8 cellular contexts compared by ENCODE assay signal in genomic region chr11:64916040-64916847, GRCh38. TPM values are rescaled to one million over a fixed set of nuclear protein-coding genes. Genes with fewer than 3 reads are reported as not detected.
A peak's percentile ranks its signal among the peaks of the same experiment; 100 is the strongest.
DNase-seq lines count a peak whose midpoint lies in the region; TF ChIP-seq lines count a peak whose summit lies in the region.

No MANE protein-coding gene starts in this region.

- intact Hi-C loops in testis (cut with DNase I; ENCODE audit: low total_unique reads) = no loop called here

- TF ChIP-seq POLR2A in testis (IDR thresholded peaks at IDR 0.05) = no peak

- TF ChIP-seq CTCF in testis (IDR thresholded peaks at IDR 0.05) = no peak

- peak overlapping the region; percentile 84 for H3K4me3 ChIP-seq in HUES48 (ENCODE audit: low read depth, low read length)
- peak overlapping the region; percentile 86 for H3K4me3 ChIP-seq in ectodermal cell (ENCODE audit: insufficient read depth, low read depth, low read length)
- H3K4me3 ChIP-seq in testis = peak overlapping the region; percentile 71 to 89

- H3K4me1 ChIP-seq in HUES48 (ENCODE audit: control insufficient read depth, insufficient read depth, low read length) (peaks cover 12% of the 10 kb centered on the region; the same call in 1 of the 2 replicates), ectodermal cell (ENCODE audit: control insufficient read depth, insufficient read depth, low read length) (peaks cover 13% of the 10 kb centered on the region), testis (peaks cover 19% of the 10 kb centered on the region)

- peaks cover 26% of the 10 kb centered on the region for H3K36me3 ChIP-seq in HUES48 (ENCODE audit: control insufficient read depth, insufficient read depth, low read length)
- no peaks in the 10 kb centered on the region for H3K36me3 ChIP-seq in ectodermal cell (ENCODE audit: control insufficient read depth, insufficient read depth, low read length)
- H3K36me3 ChIP-seq in testis (ENCODE audit: low read depth, missing control alignments) = no peaks in the 10 kb centered on the region

- no peaks in the 10 kb centered on the region for H3K27me3 ChIP-seq in HUES48 (ENCODE audit: control insufficient read depth, insufficient read depth, low read length)
- no peaks in the 10 kb centered on the region for H3K27me3 ChIP-seq in ectodermal cell (ENCODE audit: control insufficient read depth, insufficient read depth, low read length, poor library complexity, severe bottlenecking)
- no peaks in the 10 kb centered on the region for H3K27me3 ChIP-seq in testis

- DNase-seq in NCI-H2081 (lab: John Stamatoyannopoulos, UW) = peak; percentile 5 to 23
- DNase-seq in NCI-H2081 treated with DMSO at 0.1 percent for 48 hours (lab: John Stamatoyannopoulos, UW) = no peak
- peak; percentile 24 for DNase-seq in T-helper 9 cell
- DNase-seq in medulla oblongata (ENCODE audit: extremely low spot score) = peak; percentile 32
- peak; percentile 54 for DNase-seq in testis
- DNase-seq in retina = no peak

- peak overlapping the region; percentile 82 for H3K27ac ChIP-seq in HUES48 (ENCODE audit: low read depth, low read length)
- H3K27ac ChIP-seq in ectodermal cell (ENCODE audit: insufficient read depth, low read depth, low read length, poor library complexity, severe bottlenecking) = peak overlapping the region; percentile 42
- H3K27ac ChIP-seq in testis = peak overlapping the region; percentile 58 to 79

- H3K9me3 ChIP-seq in HUES48 (ENCODE audit: control insufficient read depth, insufficient read depth, low read length) (no peaks in the 10 kb centered on the region), ectodermal cell (ENCODE audit: control insufficient read depth, low read length) (no peaks in the 10 kb centered on the region), testis (no peaks in the 10 kb centered on the region)

- WGBS in ectodermal cell, 2 experiments = 13% methylated on average over 26 of the region's 26 CpGs
- 2 to 7% methylated on average over 16 to 26 of the region's 26 CpGs for WGBS in testis, 2 donors

- H3K9ac ChIP-seq in HUES48 (ENCODE audit: low read depth, low read length) = peak overlapping the region; percentile 80

RNA-seq across cellular contexts. Expression of gene ATG2A, which starts 0.8 kb away (rescaled TPM):
- 16.8 TPM for polyA plus RNA-seq in ectodermal cell (2013, experiment 1 of 4)
- 18.1 TPM for polyA plus RNA-seq in ectodermal cell (2013, experiment 2 of 4)
- polyA plus RNA-seq in ectodermal cell (2013, experiment 3 of 4) = 15.4 TPM
- 15.5 TPM for polyA plus RNA-seq in ectodermal cell (2013, experiment 4 of 4)
- total RNA-seq in testis = 10 to 100 TPM; 51.1 to 56.1 TPM
- polyA plus RNA-seq in testis (ENCODE audit: insufficient read depth, low read depth, low replicate concordance) = 22.2 TPM

RNA-seq across cellular contexts. Expression of gene PPP2R5B, which starts 8.2 kb away (rescaled TPM):
- polyA plus RNA-seq in ectodermal cell (2013, experiment 1 of 4) = 13.4 TPM
- polyA plus RNA-seq in ectodermal cell (2013, experiment 2 of 4) = 8.5 TPM
- 11.4 TPM for polyA plus RNA-seq in ectodermal cell (2013, experiment 3 of 4)
- 9.0 TPM for polyA plus RNA-seq in ectodermal cell (2013, experiment 4 of 4)
- total RNA-seq in testis = 10 to 100 TPM; 19.4 to 26.2 TPM
- 9.9 TPM for polyA plus RNA-seq in testis (ENCODE audit: insufficient read depth, low read depth, low replicate concordance)

RNA-seq across cellular contexts. Expression of gene GPHA2, which starts 19.4 kb away (rescaled TPM):
- polyA plus RNA-seq in ectodermal cell (2013, experiment 1 of 4) = 1.0 TPM
- 0.85 TPM for polyA plus RNA-seq in ectodermal cell (2013, experiment 2 of 4)
- 0.80 TPM for polyA plus RNA-seq in ectodermal cell (2013, experiment 3 of 4)
- polyA plus RNA-seq in ectodermal cell (2013, experiment 4 of 4) = 0.32 TPM
- total RNA-seq in testis = 1 to 10 TPM; 7.0 to 9.4 TPM
- polyA plus RNA-seq in testis (ENCODE audit: insufficient read depth, low read depth, low replicate concordance) = 6.9 TPM

RNA-seq across cellular contexts. Expression of gene EHD1, which starts 37.8 kb away (rescaled TPM):
- 40.0 TPM for polyA plus RNA-seq in ectodermal cell (2013, experiment 1 of 4)
- 43.2 TPM for polyA plus RNA-seq in ectodermal cell (2013, experiment 2 of 4)
- polyA plus RNA-seq in ectodermal cell (2013, experiment 3 of 4) = 23.9 TPM
- 27.4 TPM for polyA plus RNA-seq in ectodermal cell (2013, experiment 4 of 4)
- 100 to 1,000 TPM; 230 to 455 TPM for total RNA-seq in testis
- polyA plus RNA-seq in testis (ENCODE audit: insufficient read depth, low read depth, low replicate concordance) = 328 TPM

RNA-seq across cellular contexts. Expression of gene MAJIN, which starts 55.7 kb away (rescaled TPM):
- not detected for polyA plus RNA-seq in ectodermal cell (2013, experiment 1 of 4)
- not detected for polyA plus RNA-seq in ectodermal cell (2013, experiment 2 of 4)
- polyA plus RNA-seq in ectodermal cell (2013, experiment 3 of 4) = not detected
- polyA plus RNA-seq in ectodermal cell (2013, experiment 4 of 4) = not detected
- total RNA-seq in testis = 10 to 100 TPM; 14.4 to 34.8 TPM
- 36.4 TPM for polyA plus RNA-seq in testis (ENCODE audit: insufficient read depth, low read depth, low replicate concordance)

Comparison
In these comparisons a context has a peak if more than half of its experiments do, and no peak if none do; other contexts are left out.
1. DNase-seq: peak in NCI-H2081 (2 of 2), T-helper 9 cell (single experiment), medulla oblongata (single experiment) and testis (single experiment); none in NCI-H2081 treated with DMSO at 0.1 percent for 48 hours (single experiment) and retina (single experiment).
2. Peak in every context shown above with its lines, with median percentiles within 50 percentile points of each other: H3K27ac ChIP-seq and H3K4me3 ChIP-seq.